ENCODE assay signal across 1 cellular context in the genomic region with DNA sequence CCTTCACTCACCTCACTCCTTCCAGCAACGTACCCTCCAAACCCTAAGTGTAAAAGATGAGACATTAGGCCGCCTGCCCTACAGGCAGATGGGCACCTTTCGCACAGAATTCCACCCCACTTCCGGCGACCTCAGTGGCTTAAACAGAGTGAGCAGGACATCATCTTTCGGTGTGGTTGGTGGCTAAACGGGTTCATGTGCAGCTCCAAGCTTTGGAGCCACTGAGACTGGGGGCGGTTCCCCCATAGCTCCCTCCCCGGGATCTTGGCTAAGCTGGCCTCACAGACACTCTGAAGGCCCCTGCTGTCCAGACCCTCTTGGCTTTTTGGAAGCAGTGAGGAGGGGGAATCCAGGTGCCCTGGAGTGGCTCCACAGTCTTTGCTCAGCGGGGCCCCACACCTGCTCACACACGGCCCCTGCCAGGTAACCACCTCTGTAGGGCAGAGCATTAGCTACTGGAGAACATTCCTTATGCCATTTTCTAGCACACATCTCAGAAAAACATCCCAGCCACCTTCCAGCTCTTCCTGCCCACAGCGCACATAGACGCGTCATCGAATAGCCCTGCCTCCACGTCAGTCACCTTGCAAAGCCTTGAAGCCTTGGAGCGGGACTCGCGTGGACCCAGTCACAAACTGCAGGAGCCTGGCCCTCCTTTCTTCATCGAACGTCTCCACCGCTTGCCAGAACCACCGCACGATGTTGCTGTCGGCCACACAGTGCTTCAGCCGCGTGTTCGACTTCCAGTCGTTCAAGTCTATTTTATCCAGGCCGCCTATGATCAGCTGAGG.
TF ChIP-seq lines count a peak whose summit lies in the region.

No MANE protein-coding gene starts in this region.

TF ChIP-seq in GM12878, 131 proteins besides CTCF, POLR2A, EP300 and RAD21 (continued from another document):
- TF ChIP-seq, protein P1, sequence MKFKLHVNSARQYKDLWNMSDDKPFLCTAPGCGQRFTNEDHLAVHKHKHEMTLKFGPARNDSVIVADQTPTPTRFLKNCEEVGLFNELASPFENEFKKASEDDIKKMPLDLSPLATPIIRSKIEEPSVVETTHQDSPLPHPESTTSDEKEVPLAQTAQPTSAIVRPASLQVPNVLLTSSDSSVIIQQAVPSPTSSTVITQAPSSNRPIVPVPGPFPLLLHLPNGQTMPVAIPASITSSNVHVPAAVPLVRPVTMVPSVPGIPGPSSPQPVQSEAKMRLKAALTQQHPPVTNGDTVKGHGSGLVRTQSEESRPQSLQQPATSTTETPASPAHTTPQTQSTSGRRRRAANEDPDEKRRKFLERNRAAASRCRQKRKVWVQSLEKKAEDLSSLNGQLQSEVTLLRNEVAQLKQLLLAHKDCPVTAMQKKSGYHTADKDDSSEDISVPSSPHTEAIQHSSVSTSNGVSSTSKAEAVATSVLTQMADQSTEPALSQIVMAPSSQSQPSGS (IDR thresholded peaks at IDR 0.05; ENCODE audit: low read length) = no peak
- no peak for TF ChIP-seq ZNF592 (IDR thresholded peaks at IDR 0.05)
TF ChIP-seq in GM12878: peak in this region for 0.
